ENCODE assay signal across 25 cellular contexts in the genomic region with DNA sequence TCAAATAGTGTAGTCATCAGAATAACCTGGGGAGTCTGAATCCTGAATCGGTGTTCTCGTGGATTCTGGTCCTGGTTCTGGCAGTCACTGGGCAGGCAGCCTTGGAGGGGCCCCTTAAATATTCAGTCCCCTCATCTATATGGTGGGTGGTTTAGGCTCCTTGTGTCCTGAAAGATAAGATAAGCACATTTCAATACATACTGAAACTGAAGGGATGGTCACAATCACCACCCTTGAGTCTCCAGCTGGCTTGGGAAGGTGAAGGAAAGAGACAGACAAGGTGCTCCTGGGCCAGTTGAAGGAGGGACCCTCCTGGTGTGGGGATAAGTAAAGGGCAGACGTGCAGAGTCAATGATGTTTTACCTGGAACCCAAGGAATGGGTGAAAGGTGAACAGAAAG.
"Had no signal": no experiment of that assay in that cellular context is flagged by ENCODE, and none has a peak within 500 bp of the region (broad histone marks: within the 10 kb centered on the region; RNA-seq: fewer than 3 reads in every experiment).

No MANE protein-coding gene starts in this region.

- H3K4me3 Mint-ChIP-seq: mesothelial cell of epicardium; naive B cell; natural killer cell; nephron progenitor cell; stimulated activated effector memory CD8-positive, alpha-beta T cell treated with anti-CD3 and anti-CD28 coated beads, Interleukin-12 subunit alpha, Interleukin-12 subunit beta, amount 100 ng/mL, for 72 hours; stimulated activated naive CD8-positive, alpha-beta T cell treated with anti-CD3 and anti-CD28 coated beads, Interleukin-15, Interleukin-2, amounts not matched to agents 100 ng/mL and 50 ng/mL, for 24 hours; type B pancreatic cell had no signal

- H3K36me3 ChIP-seq: left ventricle myocardium inferior, pancreas, prostate gland, sigmoid colon, spleen, suprapubic skin, thoracic aorta, tibial artery, uterus had no signal

- H3K9me3 ChIP-seq: left ventricle myocardium inferior, pancreas, prostate gland, sigmoid colon, suprapubic skin, thoracic aorta, tibial artery, uterus had no signal

- H3K27me3 Mint-ChIP-seq: naive B cell; stimulated activated naive CD8-positive, alpha-beta T cell treated with anti-CD3 and anti-CD28 coated beads, Interleukin-15, Interleukin-2, amounts not matched to agents 100 ng/mL and 50 ng/mL, for 24 hours had no signal

- H3K27ac Mint-ChIP-seq: mesothelial cell of epicardium; naive B cell; natural killer cell; nephron progenitor cell; stimulated activated effector memory CD8-positive, alpha-beta T cell treated with anti-CD3 and anti-CD28 coated beads, Interleukin-12 subunit alpha, Interleukin-12 subunit beta, amount 100 ng/mL, for 72 hours; stimulated activated naive CD8-positive, alpha-beta T cell treated with anti-CD3 and anti-CD28 coated beads, Interleukin-15, Interleukin-2, amounts not matched to agents 100 ng/mL and 50 ng/mL, for 24 hours; type B pancreatic cell had no signal

- FAIRE-seq: pancreas, small intestine had no signal

- DNase-seq: islet precursor cell; left ventricle myocardium inferior; mesendoderm; naive B cell; natural killer cell; nephron progenitor cell; pancreas; posterior cingulate gyrus; retina; right cardiac atrium; sigmoid colon; small intestine; spleen; stimulated activated CD4-positive, alpha-beta T cell treated with anti-CD3 and anti-CD28 coated beads, Interleukin-4, amount 100 ng/mL, for 24 hours; stimulated activated naive CD4-positive, alpha-beta T cell; tibial artery; uterus had no signal

- H3K4me1 ChIP-seq: prostate gland, sigmoid colon, spleen, suprapubic skin, tibial artery, uterus had no signal

- ATAC-seq: natural killer cell; pancreas; right cardiac atrium; stimulated activated effector memory CD8-positive, alpha-beta T cell treated with anti-CD3 and anti-CD28 coated beads, Interleukin-12 subunit alpha, Interleukin-12 subunit beta, amount 100 ng/mL, for 72 hours had no signal

- H3K27ac ChIP-seq: left ventricle myocardium inferior, pancreas, prostate gland, sigmoid colon, spleen, suprapubic skin, thoracic aorta, tibial artery, uterus had no signal

- H3K4me1 Mint-ChIP-seq: naive B cell; stimulated activated effector memory CD8-positive, alpha-beta T cell treated with anti-CD3 and anti-CD28 coated beads, Interleukin-12 subunit alpha, Interleukin-12 subunit beta, amount 100 ng/mL, for 72 hours had no signal

- H3K4me3 ChIP-seq: left ventricle myocardium inferior, lung, pancreas, prostate gland, sigmoid colon, spleen, suprapubic skin, thoracic aorta, tibial artery, uterus had no signal

- H3K36me3 Mint-ChIP-seq: mesothelial cell of epicardium; natural killer cell; stimulated activated effector memory CD8-positive, alpha-beta T cell treated with anti-CD3 and anti-CD28 coated beads, Interleukin-12 subunit alpha, Interleukin-12 subunit beta, amount 100 ng/mL, for 72 hours had no signal

- H3K27me3 ChIP-seq: pancreas, sigmoid colon, suprapubic skin, tibial artery, uterus had no signal
